1 cellular context compared by ENCODE assay signal in genomic region chr10:97788552-97789442, GRCh38.
TF ChIP-seq lines count a peak whose summit lies in the region.

No MANE protein-coding gene starts in this region.

TF ChIP-seq in HEK293, 187 proteins besides CTCF, POLR2A, EP300 and RAD21 (continued from another document):
- TF ChIP-seq ZNF639 (tag by site-specific recombination; IDR thresholded peaks at IDR 0.05) (no peak), SP2 (tag by site-specific recombination; IDR thresholded peaks at IDR 0.05) (peak; percentile 51), FEZF1 (tag by site-specific recombination; IDR thresholded peaks at IDR 0.05) (peak; percentile 62), ZNF214 (tag by site-specific recombination; IDR thresholded peaks at IDR 0.05; ENCODE audit: borderline replicate concordance) (no peak), GLIS1 (tag by site-specific recombination; IDR thresholded peaks at IDR 0.05) (peak; percentile 81), ZNF324 (tag by site-specific recombination; IDR thresholded peaks at IDR 0.05) (peak; percentile 35; the same call in 1 of the 2 replicates), KLF1 (tag by site-specific recombination; IDR thresholded peaks at IDR 0.05) (peak; percentile 87), ZNF2 (tag by site-specific recombination; IDR thresholded peaks at IDR 0.05) (0 out of 2 replicates have a peak, but pooled peaks have one; percentile 25), ZBTB20 (tag by site-specific recombination; IDR thresholded peaks at IDR 0.05) (peak; percentile 70; the same call in 1 of the 2 replicates), ZNF792 (tag by site-specific recombination; IDR thresholded peaks at IDR 0.05) (no peak), ZNF24 (tag by site-specific recombination; IDR thresholded peaks at IDR 0.05) (no peak)
